ENCODE assay signal across 19 cellular contexts in genomic region chr15:57746752-57747151, GRCh38. TPM values are rescaled to one million over a fixed set of nuclear protein-coding genes. Genes with fewer than 3 reads are reported as not detected.
DNase-seq lines count a peak whose midpoint lies in the region; ATAC-seq and TF ChIP-seq lines count a peak whose summit lies in the region.
"Had no signal": no experiment of that assay in that cellular context is flagged by ENCODE, and none has a peak within 500 bp of the region (broad histone marks: within the 10 kb centered on the region; RNA-seq: fewer than 3 reads in every experiment).

No MANE protein-coding gene starts in this region.

- H3K27me3 ChIP-seq in osteoblast (ENCODE audit: insufficient read depth, low read length) (peaks cover 7% of the 10 kb centered on the region), upper lobe of left lung (no peaks in the 10 kb centered on the region), MG63 (no peaks in the 10 kb centered on the region; the same call in 1 of the 2 replicates)

- H3K36me3 ChIP-seq in osteoblast (ENCODE audit: insufficient read depth, low read length) (no peaks in the 10 kb centered on the region), upper lobe of left lung (no peaks in the 10 kb centered on the region), MG63 (no peaks in the 10 kb centered on the region)
- H3K36me3 ChIP-seq: neutrophil had no signal

- H3K9me3 Mint-ChIP-seq in activated naive CD8-positive, alpha-beta T cell treated with anti-CD3 and anti-CD28 coated beads, Interleukin-2, amount 10 ng/mL, durations not matched to agents 7 days and 5 days: no peaks in the 10 kb centered on the region
- H3K9me3 Mint-ChIP-seq in activated naive CD8-positive, alpha-beta T cell treated with anti-CD3 and anti-CD28 coated beads, Interleukin-2, amount 50 U/mL, for 24 hours: no peaks in the 10 kb centered on the region

- H3K4me1 ChIP-seq in osteoblast (ENCODE audit: insufficient read depth, low read length) (no peaks in the 10 kb centered on the region), upper lobe of left lung (peaks cover 0 to 6% (median 3%) of the 10 kb centered on the region in 4 donors)

- no peaks in the 10 kb centered on the region for H3K79me2 ChIP-seq in osteoblast (ENCODE audit: insufficient read depth, low read length)

- H3K4me3 Mint-ChIP-seq in activated naive CD8-positive, alpha-beta T cell treated with anti-CD3 and anti-CD28 coated beads, Interleukin-2, amount 10 ng/mL, durations not matched to agents 7 days and 5 days: peak overlapping the region; percentile 31
- no peak overlapping the region for H3K4me3 Mint-ChIP-seq in activated naive CD8-positive, alpha-beta T cell treated with anti-CD3 and anti-CD28 coated beads, Interleukin-2, amount 50 U/mL, for 24 hours

- no peaks in the 10 kb centered on the region for H3K36me3 Mint-ChIP-seq in activated naive CD8-positive, alpha-beta T cell treated with anti-CD3 and anti-CD28 coated beads, Interleukin-2, amount 10 ng/mL, durations not matched to agents 7 days and 5 days
- H3K36me3 Mint-ChIP-seq in activated naive CD8-positive, alpha-beta T cell treated with anti-CD3 and anti-CD28 coated beads, Interleukin-2, amount 50 U/mL, for 24 hours (ENCODE audit: low read depth): no peaks in the 10 kb centered on the region

- H2AFZ ChIP-seq in osteoblast (ENCODE audit: low read length): peak overlapping the region; percentile 89

- POLR2A ChIA-PET in activated naive CD8-positive, alpha-beta T cell treated with anti-CD3 and anti-CD28 coated beads, Interleukin-2, amount 10 ng/mL, durations not matched to agents 7 days and 5 days (lab: Charles Lee): no interaction called here

- H3K27ac Mint-ChIP-seq in activated naive CD8-positive, alpha-beta T cell treated with anti-CD3 and anti-CD28 coated beads, Interleukin-2, amount 10 ng/mL, durations not matched to agents 7 days and 5 days: peak overlapping the region; percentile 1
- H3K27ac Mint-ChIP-seq in activated naive CD8-positive, alpha-beta T cell treated with anti-CD3 and anti-CD28 coated beads, Interleukin-2, amount 50 U/mL, for 24 hours: no peak overlapping the region

- DNase-seq in activated naive CD8-positive, alpha-beta T cell treated with anti-CD3 and anti-CD28 coated beads, Interleukin-2, amount 10 ng/mL, durations not matched to agents 7 days and 5 days: no peak
- no peak for DNase-seq in activated naive CD8-positive, alpha-beta T cell treated with anti-CD3 and anti-CD28 coated beads, Interleukin-2, amount 50 U/mL, for 24 hours
- peak; percentile 25 for DNase-seq in fibroblast of the aortic adventitia (ENCODE audit: low read depth)
- DNase-seq in osteoblast (ENCODE audit: insufficient read length, low spot score, missing footprints): no peak
- DNase-seq in upper lobe of left lung: peak in 1 of 2 donors; percentile 29
- no peak for DNase-seq in MG63
- DNase-seq in Ammon's horn (ENCODE audit: low spot score): no peak
- DNase-seq: ACHN; anterior cingulate cortex; COR-L47; GDM1; left ventricle myocardium superior; NCI-H1930; NCI-H526; stimulated activated naive CD4-positive, alpha-beta T cell treated with Interleukin-2 at 50 U/mL for 16 hours had no signal

- WGBS in upper lobe of left lung, 2 donors: 78 to 87% methylated on average over 7 of the region's 7 CpGs

- H3K4me2 ChIP-seq in osteoblast (ENCODE audit: insufficient read depth, low read length): peak overlapping the region; percentile 49
- H3K4me2 ChIP-seq: smooth muscle cell had no signal

- H3K4me3 ChIP-seq in fibroblast of the aortic adventitia (ENCODE audit: low read depth, low read length): peak overlapping the region; percentile 13
- H3K4me3 ChIP-seq in osteoblast (ENCODE audit: insufficient read depth, low read length): peak overlapping the region; percentile 59
- H3K4me3 ChIP-seq in upper lobe of left lung: peak overlapping the region in 2 of 4 donors; percentile 26
- H3K4me3 ChIP-seq in MG63: no peak overlapping the region
- H3K4me3 ChIP-seq: smooth muscle cell had no signal

- H3K9me3 ChIP-seq in osteoblast (ENCODE audit: low read depth, low read length) (no peaks in the 10 kb centered on the region), upper lobe of left lung (no peaks in the 10 kb centered on the region), MG63 (no peaks in the 10 kb centered on the region)
- H3K9me3 ChIP-seq: neutrophil had no signal

- ATAC-seq in activated naive CD8-positive, alpha-beta T cell treated with anti-CD3 and anti-CD28 coated beads, Interleukin-2, amount 10 ng/mL, durations not matched to agents 7 days and 5 days (ENCODE audit: low read depth): no peak
- no peak for ATAC-seq in activated naive CD8-positive, alpha-beta T cell treated with anti-CD3 and anti-CD28 coated beads, Interleukin-2, amount 50 U/mL, for 24 hours
- ATAC-seq in upper lobe of left lung (ENCODE audit: low FRiP score in 2 of 2) (peak; percentile 13 to 20), HG03135 (IDR thresholded peaks at IDR 0.05; ENCODE audit: unreplicated experiment) (no peak)
- ATAC-seq: esophagus mucosa had no signal

- no peak for TF ChIP-seq EP300 in upper lobe of left lung (IDR thresholded peaks at IDR 0.05)

- H4K20me1 ChIP-seq in osteoblast (ENCODE audit: insufficient read depth, low read length): no peaks in the 10 kb centered on the region

- no peaks in the 10 kb centered on the region for H3K27me3 Mint-ChIP-seq in activated naive CD8-positive, alpha-beta T cell treated with anti-CD3 and anti-CD28 coated beads, Interleukin-2, amount 10 ng/mL, durations not matched to agents 7 days and 5 days
- no peaks in the 10 kb centered on the region for H3K27me3 Mint-ChIP-seq in activated naive CD8-positive, alpha-beta T cell treated with anti-CD3 and anti-CD28 coated beads, Interleukin-2, amount 50 U/mL, for 24 hours

- H3K4me1 Mint-ChIP-seq in activated naive CD8-positive, alpha-beta T cell treated with anti-CD3 and anti-CD28 coated beads, Interleukin-2, amount 10 ng/mL, durations not matched to agents 7 days and 5 days: no peaks in the 10 kb centered on the region
- H3K4me1 Mint-ChIP-seq in activated naive CD8-positive, alpha-beta T cell treated with anti-CD3 and anti-CD28 coated beads, Interleukin-2, amount 50 U/mL, for 24 hours: no peaks in the 10 kb centered on the region

- no peak for TF ChIP-seq POLR2A in upper lobe of left lung (IDR thresholded peaks at IDR 0.05)

- no peak overlapping the region for H3K27ac ChIP-seq in osteoblast (ENCODE audit: low read depth, low read length)
- H3K27ac ChIP-seq in upper lobe of left lung: peak overlapping the region in 2 of 4 donors; percentile 32 to 53
- H3K27ac ChIP-seq: neutrophil had no signal

- no peak for TF ChIP-seq CTCF in fibroblast of the aortic adventitia (IDR thresholded peaks at IDR 0.05; ENCODE audit: insufficient read depth, low read length)
- no peak for TF ChIP-seq CTCF in osteoblast (IDR thresholded peaks at IDR 0.05; ENCODE audit: extremely low read depth, low read depth, low read length)
- TF ChIP-seq CTCF in upper lobe of left lung (IDR thresholded peaks at IDR 0.05): no peak

RNA-seq across cellular contexts. Expression of gene POLR2M, which starts 40.2 kb away (rescaled TPM):
- total RNA-seq in activated naive CD8-positive, alpha-beta T cell treated with anti-CD3 and anti-CD28 coated beads, Interleukin-2, amount 10 ng/mL, durations not matched to agents 7 days and 5 days: 10 to 100 TPM; 94.2 to 98.3 TPM
- total RNA-seq in fibroblast of the aortic adventitia (ENCODE audit: low replicate concordance) (78.8 and 285 TPM in 2 replicates), osteoblast (154 and 416 TPM in 2 replicates), upper lobe of left lung (100 to 1,000 TPM in 2 of 6 donors, 10 to 100 TPM in 4; 40.2 to 553 (median 73.4) TPM)
- 36.5 and 581 TPM in 2 replicates for total RNA-seq in MG63 (2014; rRNA removed; shearing (Covaris generic); ENCODE audit: low replicate concordance)

Comparison
In these comparisons a context has a peak if more than half of its experiments do, and no peak if none do; other contexts are left out.
1. ATAC-seq: peak in upper lobe of left lung (2 of 2); none in activated naive CD8-positive, alpha-beta T cell treated with anti-CD3 and anti-CD28 coated beads, Interleukin-2, amount 10 ng/mL, durations not matched to agents 7 days and 5 days (single experiment), activated naive CD8-positive, alpha-beta T cell treated with anti-CD3 and anti-CD28 coated beads, Interleukin-2, amount 50 U/mL, for 24 hours (single experiment) and HG03135 (single experiment).